ENCODE assay signal across 14 cellular contexts in genomic region chr22:29733362-29734322, GRCh38. TPM values are rescaled to one million over a fixed set of nuclear protein-coding genes. Genes with fewer than 3 reads are reported as not detected.
DNase-seq lines count a peak whose midpoint lies in the region; ATAC-seq, FAIRE-seq and TF ChIP-seq lines count a peak whose summit lies in the region.
"Had no signal": no experiment of that assay in that cellular context is flagged by ENCODE, and none has a peak within 500 bp of the region (broad histone marks: within the 10 kb centered on the region; RNA-seq: fewer than 3 reads in every experiment).

No MANE protein-coding gene starts in this region.

- TF ChIP-seq CTCF in GM06990 (IDR thresholded peaks at IDR 0.05; ENCODE audit: insufficient read depth, low read length, poor library complexity, severe bottlenecking) (no peak), RWPE2 (IDR thresholded peaks at IDR 0.05; ENCODE audit: poor library complexity, severe bottlenecking) (no peak), osteocyte (IDR thresholded peaks at IDR 0.05) (no peak)

- CTCF ChIA-PET in activated CD4-positive, alpha-beta T cell treated with anti-CD3 and anti-CD28 coated beads for 36 hours (lab: Charles Lee) = interaction anchor here (0.7 to 1.0 kb wide), 2 partner anchors 269 to 273 kb away, joined by 3 read pairs; no protein-coding TSS in a partner anchor

- no peak overlapping the region for H3K14ac ChIP-seq in mesenchymal stem cell (ENCODE audit: low read length in 2 of 2)

- intact Hi-C loops in posterior vena cava (cut with DNase I) = no loop called here
- intact Hi-C loops in activated CD4-positive, alpha-beta T cell treated with anti-CD3 and anti-CD28 coated beads for 36 hours (cut with DNase I, micrococcal nuclease) = no loop called here

- H3K9ac ChIP-seq in mesenchymal stem cell (ENCODE audit: low read length) = no peak overlapping the region

- no peaks in the 10 kb centered on the region for H3K27me3 ChIP-seq in GM06990 (replicated peaks; ENCODE audit: control insufficient read depth, insufficient read depth, low read length)
- H3K27me3 ChIP-seq in RWPE2 (ENCODE audit: insufficient read depth, poor library complexity, severe bottlenecking) = no peaks in the 10 kb centered on the region
- no peaks in the 10 kb centered on the region for H3K27me3 ChIP-seq in mesenchymal stem cell (ENCODE audit: control insufficient read depth in 1 of 2, insufficient read depth in 1 of 2, low read length in 2 of 2)
- H3K27me3 ChIP-seq: vagina had no signal

- H2AK5ac ChIP-seq in mesenchymal stem cell (ENCODE audit: low read length, severe bottlenecking) = no peak overlapping the region

- H3K4me3 ChIP-seq in GM06990 (replicated peaks; ENCODE audit: low read depth, low read length) (no peak overlapping the region), RWPE2 (ENCODE audit: severe bottlenecking) (no peak overlapping the region), mesenchymal stem cell (ENCODE audit: insufficient read depth in 1 of 2, low read depth in 1 of 2, low read length in 2 of 2) (no peak overlapping the region)
- H3K4me3 ChIP-seq: vagina had no signal

- H3K36me3 ChIP-seq in GM06990 (ENCODE audit: control insufficient read depth, insufficient read depth, low read length) (no peaks in the 10 kb centered on the region; the same call in none of the 2 replicates), RWPE2 (ENCODE audit: low read depth) (no peaks in the 10 kb centered on the region), mesenchymal stem cell (ENCODE audit: control insufficient read depth in 1 of 2, insufficient read depth in 2 of 2, low read depth in 1 of 2, low read length in 2 of 2) (peaks cover 4 to 61% of the 10 kb centered on the region in 2 experiments)

- H3K9me3 ChIP-seq in RWPE2 (ENCODE audit: severe bottlenecking) (no peaks in the 10 kb centered on the region), mesenchymal stem cell (ENCODE audit: control insufficient read depth, low read length) (no peaks in the 10 kb centered on the region)
- H3K9me3 ChIP-seq: neutrophil, vagina had no signal

- TF ChIP-seq POLR2A in H54 (IDR thresholded peaks at IDR 0.05; ENCODE audit: low read depth, low read length) = no peak

- no peak overlapping the region for H2BK15ac ChIP-seq in mesenchymal stem cell (ENCODE audit: low read depth, poor library complexity, severe bottlenecking)

- H3K23ac ChIP-seq in mesenchymal stem cell (ENCODE audit: low read length in 2 of 2) = no peak overlapping the region

- 75% methylated on average over 20 of the region's 20 CpGs for WGBS in mesenchymal stem cell

- no peak overlapping the region for H3K4me2 ChIP-seq in mesenchymal stem cell (ENCODE audit: low read length, poor library complexity, severe bottlenecking)

- H3K4me1 ChIP-seq in RWPE2 (ENCODE audit: insufficient read depth, poor library complexity, severe bottlenecking) = no peaks in the 10 kb centered on the region
- peaks cover 13% of the 10 kb centered on the region for H3K4me1 ChIP-seq in mesenchymal stem cell (ENCODE audit: control insufficient read depth, insufficient read depth, low read depth, low read length)

- H3K18ac ChIP-seq in mesenchymal stem cell (ENCODE audit: low read depth in 1 of 2, low read length in 2 of 2) = no peak overlapping the region

- POLR2A ChIA-PET in activated CD4-positive, alpha-beta T cell treated with anti-CD3 and anti-CD28 coated beads for 36 hours (lab: Charles Lee) = no interaction called here

- no peaks in the 10 kb centered on the region for H3K79me1 ChIP-seq in mesenchymal stem cell (replicated peaks; ENCODE audit: low read length, poor library complexity, severe bottlenecking)

- H2BK12ac ChIP-seq in mesenchymal stem cell (ENCODE audit: low read length in 2 of 2) = no peak overlapping the region

- no peak overlapping the region for H3K27ac Mint-ChIP-seq in osteocyte (ENCODE audit: unreplicated experiment)
- H3K27ac Mint-ChIP-seq in activated CD4-positive, alpha-beta T cell treated with anti-CD3 and anti-CD28 coated beads for 36 hours = no peak overlapping the region

- no peaks in the 10 kb centered on the region for H3K9me3 Mint-ChIP-seq in osteocyte (ENCODE audit: unreplicated experiment)
- no peaks in the 10 kb centered on the region for H3K9me3 Mint-ChIP-seq in activated CD4-positive, alpha-beta T cell treated with anti-CD3 and anti-CD28 coated beads for 36 hours (ENCODE audit: low read depth)

- no peak for FAIRE-seq in H54 (lab: Jason Lieb, UNC)

- peaks cover 11% of the 10 kb centered on the region for H3K36me3 Mint-ChIP-seq in osteocyte (ENCODE audit: unreplicated experiment)
- no peaks in the 10 kb centered on the region for H3K36me3 Mint-ChIP-seq in activated CD4-positive, alpha-beta T cell treated with anti-CD3 and anti-CD28 coated beads for 36 hours (ENCODE audit: low read depth)

- H2BK120ac ChIP-seq in mesenchymal stem cell (ENCODE audit: low read depth, low read length) = no peak overlapping the region

- H3K27ac ChIP-seq in RWPE2 (ENCODE audit: poor library complexity, severe bottlenecking) (no peak overlapping the region), mesenchymal stem cell (ENCODE audit: low read length, poor library complexity, severe bottlenecking) (no peak overlapping the region)
- H3K27ac ChIP-seq: neutrophil, vagina had no signal

- H3K4ac ChIP-seq in mesenchymal stem cell (ENCODE audit: low read depth in 1 of 2, low read length in 2 of 2) = no peak overlapping the region

- H3K4me1 Mint-ChIP-seq in osteocyte (ENCODE audit: unreplicated experiment) = no peaks in the 10 kb centered on the region
- no peaks in the 10 kb centered on the region for H3K4me1 Mint-ChIP-seq in activated CD4-positive, alpha-beta T cell treated with anti-CD3 and anti-CD28 coated beads for 36 hours

- H2AFZ ChIP-seq in mesenchymal stem cell (ENCODE audit: low read depth, low read length) = no peak overlapping the region

- peak; percentile 42 for DNase-seq in GM06990 (ENCODE audit: extremely low read depth, insufficient read length)
- DNase-seq in NCI-H1436 treated with DMSO at 0.1 percent for 48 hours (lab: John Stamatoyannopoulos, UW) = peak; percentile 57
- DNase-seq in RWPE2 (ENCODE audit: low spot score) = no peak
- DNase-seq in mesenchymal stem cell = peak; percentile 42
- no peak for DNase-seq in osteocyte (ENCODE audit: extremely low spot score, unreplicated experiment)
- no peak for DNase-seq in posterior vena cava (ENCODE audit: low spot score)
- no peak for DNase-seq in H54 (ENCODE audit: insufficient read length, low spot score)
- DNase-seq in activated CD4-positive, alpha-beta T cell treated with anti-CD3 and anti-CD28 coated beads for 36 hours = no peak
- DNase-seq: activated gamma-delta T cell treated with Interleukin-2 at 50 U/mL for 16 hours, DND-41 had no signal

- ATAC-seq in RWPE2 (ENCODE audit: low read depth) = peak; percentile 33; the same call in 2 of the 3 replicates
- ATAC-seq in activated CD4-positive, alpha-beta T cell treated with anti-CD3 and anti-CD28 coated beads for 36 hours = no peak

- H3K27me3 Mint-ChIP-seq in osteocyte (ENCODE audit: unreplicated experiment) = no peaks in the 10 kb centered on the region
- no peaks in the 10 kb centered on the region for H3K27me3 Mint-ChIP-seq in activated CD4-positive, alpha-beta T cell treated with anti-CD3 and anti-CD28 coated beads for 36 hours

- no peak overlapping the region for H4K8ac ChIP-seq in mesenchymal stem cell (ENCODE audit: low read length)

- no peak overlapping the region for H4K91ac ChIP-seq in mesenchymal stem cell (ENCODE audit: low read length)

- H2BK5ac ChIP-seq in mesenchymal stem cell (ENCODE audit: low read depth, low read length, poor library complexity, severe bottlenecking) = no peak overlapping the region

- no peak overlapping the region for H3K4me3 Mint-ChIP-seq in osteocyte (ENCODE audit: unreplicated experiment)
- H3K4me3 Mint-ChIP-seq in activated CD4-positive, alpha-beta T cell treated with anti-CD3 and anti-CD28 coated beads for 36 hours = no peak overlapping the region

RNA-seq across cellular contexts. Expression of gene CABP7, which starts 13.8 kb away (rescaled TPM):
- not detected for polyA plus RNA-seq in mesenchymal stem cell (2013, experiment 1 of 2)
- not detected for polyA plus RNA-seq in mesenchymal stem cell (2013, experiment 2 of 2)
- not detected in 2 replicates for total RNA-seq in osteocyte
- not detected for total RNA-seq in posterior vena cava
- not detected for total RNA-seq in activated CD4-positive, alpha-beta T cell treated with anti-CD3 and anti-CD28 coated beads for 36 hours
- total RNA-seq: LHCN-M2; T-helper 2 cell treated with Interferon-gamma antibody and Interleukin-4, amounts not matched to agents 100 ng/mL and 5 ng/mL, for 36 hours; vagina had no signal

RNA-seq across cellular contexts. Expression of gene ZMAT5, which starts 33.2 kb away (rescaled TPM):
- polyA plus RNA-seq in mesenchymal stem cell (2013, experiment 1 of 2) = 30.6 TPM
- polyA plus RNA-seq in mesenchymal stem cell (2013, experiment 2 of 2) = 33.0 TPM
- total RNA-seq in osteocyte (22.7 and 25.0 TPM in 2 replicates), posterior vena cava (10 to 100 TPM; 14.1 to 18.0 TPM)
- 10 to 100 TPM; 19.2 to 25.1 TPM for total RNA-seq in activated CD4-positive, alpha-beta T cell treated with anti-CD3 and anti-CD28 coated beads for 36 hours

RNA-seq across cellular contexts. Expression of gene UQCR10, which starts 33.5 kb away (rescaled TPM):
- 145 TPM for polyA plus RNA-seq in mesenchymal stem cell (2013, experiment 1 of 2)
- polyA plus RNA-seq in mesenchymal stem cell (2013, experiment 2 of 2) = 148 TPM
- total RNA-seq in osteocyte = 66.0 and 77.4 TPM in 2 replicates
- total RNA-seq in posterior vena cava = 10 to 100 TPM; 48.6 to 65.6 TPM
- 10 to 100 TPM; 95.5 to 95.9 TPM for total RNA-seq in activated CD4-positive, alpha-beta T cell treated with anti-CD3 and anti-CD28 coated beads for 36 hours

Comparison
In these comparisons a context has a peak if more than half of its experiments do, and no peak if none do; other contexts are left out.
1. DNase-seq: peak in GM06990 (single experiment), NCI-H1436 treated with DMSO at 0.1 percent for 48 hours (single experiment) and mesenchymal stem cell (single experiment); none in RWPE2 (single experiment), osteocyte (single experiment), posterior vena cava (single experiment), H54 (single experiment) and activated CD4-positive, alpha-beta T cell treated with anti-CD3 and anti-CD28 coated beads for 36 hours (single experiment).